22 cellular contexts compared by ENCODE assay signal in genomic region chr1:183628537-183628936, GRCh38. TPM values are rescaled to one million over a fixed set of nuclear protein-coding genes. Genes with fewer than 3 reads are reported as not detected.
A peak's percentile ranks its signal among the peaks of the same experiment; 100 is the strongest.
DNase-seq lines count a peak whose midpoint lies in the region; ATAC-seq, FAIRE-seq and TF ChIP-seq lines count a peak whose summit lies in the region.
"Had no signal": no experiment of that assay in that cellular context is flagged by ENCODE, and none has a peak within 500 bp of the region (broad histone marks: within the 10 kb centered on the region; RNA-seq: fewer than 3 reads in every experiment).

No MANE protein-coding gene starts in this region.

- ATAC-seq in activated CD4-positive, alpha-beta T cell treated with anti-CD3 and anti-CD28 coated beads for 36 hours, result peak; percentile 63
- peak; percentile 74 to 81 for ATAC-seq in natural killer cell treated with Interleukin-12 subunit alpha and Interleukin-12 subunit beta and Interleukin-15 and Interleukin-18, amount 100 ng/mL, for 72 hours
- no peak for ATAC-seq in HG02571 (IDR thresholded peaks at IDR 0.05; ENCODE audit: unreplicated experiment)
- ATAC-seq: K562, PC-3 had no signal

- H3K4me3 ChIP-seq in ascending aorta, result peak overlapping the region in 1 of 2 donors; percentile 13
- H3K4me3 ChIP-seq: BLaER1 treated with 17β-estradiol and CSF1 and Interleukin-3, amounts not matched to agents 10 nM and 100 nM; K562 had no signal

- H3K9me3 Mint-ChIP-seq in activated CD4-positive, alpha-beta T cell treated with anti-CD3 and anti-CD28 coated beads for 36 hours (ENCODE audit: low read depth), result peaks cover 3% of the 10 kb centered on the region
- H3K9me3 Mint-ChIP-seq in natural killer cell treated with Interleukin-12 subunit alpha and Interleukin-12 subunit beta and Interleukin-15 and Interleukin-18, amount 100 ng/mL, for 72 hours, result peaks cover 3% of the 10 kb centered on the region

- H3K27me3 ChIP-seq in ascending aorta, result no peaks in the 10 kb centered on the region
- H3K27me3 ChIP-seq: BLaER1 treated with 17β-estradiol and CSF1 and Interleukin-3, amounts not matched to agents 10 nM and 100 nM had no signal

- CTCF ChIA-PET in activated CD4-positive, alpha-beta T cell treated with anti-CD3 and anti-CD28 coated beads for 36 hours (lab: Charles Lee), result interaction anchor here (0.9 to 1.9 kb wide), 6 partner anchors 27 to 288 kb away, joined by 3 to 7 read pairs (median 4); no protein-coding TSS in a partner anchor

- no peaks in the 10 kb centered on the region for H3K9me3 ChIP-seq in ascending aorta
- H3K9me3 ChIP-seq: BLaER1 treated with 17β-estradiol and CSF1 and Interleukin-3, amounts not matched to agents 10 nM and 100 nM had no signal

- peaks cover 16 to 52% of the 10 kb centered on the region in 2 donors for H3K4me1 ChIP-seq in ascending aorta

- no peak overlapping the region for H3K4me3 Mint-ChIP-seq in activated CD4-positive, alpha-beta T cell treated with anti-CD3 and anti-CD28 coated beads for 36 hours
- peak overlapping the region; percentile 75 for H3K4me3 Mint-ChIP-seq in natural killer cell treated with Interleukin-12 subunit alpha and Interleukin-12 subunit beta and Interleukin-15 and Interleukin-18, amount 100 ng/mL, for 72 hours

- H3K4me1 Mint-ChIP-seq in activated CD4-positive, alpha-beta T cell treated with anti-CD3 and anti-CD28 coated beads for 36 hours, result peaks cover 48% of the 10 kb centered on the region
- peaks cover 26 to 39% of the 10 kb centered on the region in 2 donors for H3K4me1 Mint-ChIP-seq in natural killer cell treated with Interleukin-12 subunit alpha and Interleukin-12 subunit beta and Interleukin-15 and Interleukin-18, amount 100 ng/mL, for 72 hours (ENCODE audit: low read depth in 2 of 2)

- peaks cover 45% of the 10 kb centered on the region for H3K36me3 Mint-ChIP-seq in activated CD4-positive, alpha-beta T cell treated with anti-CD3 and anti-CD28 coated beads for 36 hours (ENCODE audit: low read depth)
- H3K36me3 Mint-ChIP-seq in natural killer cell treated with Interleukin-12 subunit alpha and Interleukin-12 subunit beta and Interleukin-15 and Interleukin-18, amount 100 ng/mL, for 72 hours, result peaks cover 31% of the 10 kb centered on the region

- POLR2A ChIA-PET in activated CD4-positive, alpha-beta T cell treated with anti-CD3 and anti-CD28 coated beads for 36 hours (lab: Charles Lee), result no interaction called here

- intact Hi-C loops in activated CD4-positive, alpha-beta T cell treated with anti-CD3 and anti-CD28 coated beads for 36 hours (cut with DNase I, micrococcal nuclease), result no loop called here
- intact Hi-C loops in ascending aorta (cut with DNase I), result no loop called here

- peak overlapping the region; percentile 77 for H3K27ac Mint-ChIP-seq in activated CD4-positive, alpha-beta T cell treated with anti-CD3 and anti-CD28 coated beads for 36 hours
- H3K27ac Mint-ChIP-seq in natural killer cell treated with Interleukin-12 subunit alpha and Interleukin-12 subunit beta and Interleukin-15 and Interleukin-18, amount 100 ng/mL, for 72 hours, result peak overlapping the region; percentile 71 to 72

- TF ChIP-seq CTCF in ascending aorta (IDR thresholded peaks at IDR 0.05), result no peak

- DNase-seq in activated CD4-positive, alpha-beta T cell treated with anti-CD3 and anti-CD28 coated beads for 36 hours, result no peak
- no peak for DNase-seq in activated CD4-positive, alpha-beta T cell treated with anti-CD3 and anti-CD28 coated beads, Interleukin-2, amount 50 U/mL, for 48 hours
- DNase-seq in HT1080 (ENCODE audit: low read depth), result peak; percentile 40
- DNase-seq in ascending aorta (ENCODE audit: low spot score in 2 of 2), result no peak
- DNase-seq in natural killer cell treated with Interleukin-12 subunit alpha and Interleukin-12 subunit beta and Interleukin-15 and Interleukin-18, amount 100 ng/mL, for 72 hours (ENCODE audit: low spot score), result no peak
- DNase-seq in RCC 7860 (ENCODE audit: low spot score), result no peak
- DNase-seq in epidermal melanocyte (ENCODE audit: insufficient read length, low spot score), result no peak
- DNase-seq: activated CD8-positive, alpha-beta memory T cell treated with anti-CD3 and anti-CD28 coated beads for 24 hours; caudate nucleus; effector CD8-positive, alpha-beta T cell; mesendoderm; NCI-H2081; NCI-H82; stimulated activated naive CD4-positive, alpha-beta T cell had no signal

- peaks cover 28 to 52% of the 10 kb centered on the region in 2 donors for H3K36me3 ChIP-seq in ascending aorta

- peak overlapping the region; percentile 14 to 46 for H3K27ac ChIP-seq in ascending aorta
- H3K27ac ChIP-seq: BLaER1 treated with 17β-estradiol and CSF1 and Interleukin-3, amounts not matched to agents 10 nM and 100 nM had no signal

- no peak for FAIRE-seq in RCC 7860 (lab: Jason Lieb, UNC)
- FAIRE-seq: K562, keratinocyte had no signal

- H3K27me3 Mint-ChIP-seq in activated CD4-positive, alpha-beta T cell treated with anti-CD3 and anti-CD28 coated beads for 36 hours, result no peaks in the 10 kb centered on the region
- no peaks in the 10 kb centered on the region for H3K27me3 Mint-ChIP-seq in natural killer cell treated with Interleukin-12 subunit alpha and Interleukin-12 subunit beta and Interleukin-15 and Interleukin-18, amount 100 ng/mL, for 72 hours

RNA-seq across cellular contexts. Expression of gene ARPC5, which starts 7.0 kb away (rescaled TPM):
- total RNA-seq in activated CD4-positive, alpha-beta T cell treated with anti-CD3 and anti-CD28 coated beads for 36 hours, result 100 to 1,000 TPM; 115 to 165 TPM
- 279 and 293 TPM in 2 replicates for total RNA-seq in HT1080 (2014; rRNA removed; shearing (Covaris generic))
- polyA plus RNA-seq in HT1080 (2015; cell fraction: cytosol; rRNA removed), result 214 and 242 TPM in 2 replicates
- 106 and 109 TPM in 2 replicates for polyA plus RNA-seq in HT1080 (2015; cell fraction: nucleus; rRNA removed)
- 48.3 TPM for total RNA-seq in ascending aorta
- 100 to 1,000 TPM; 120 to 221 TPM for total RNA-seq in natural killer cell treated with Interleukin-12 subunit alpha and Interleukin-12 subunit beta and Interleukin-15 and Interleukin-18, amount 100 ng/mL, for 72 hours

RNA-seq across cellular contexts. Expression of gene APOBEC4, which starts 24.6 kb away (rescaled TPM):
- total RNA-seq in activated CD4-positive, alpha-beta T cell treated with anti-CD3 and anti-CD28 coated beads for 36 hours, result not detected
- not detected in 2 replicates for total RNA-seq in HT1080 (2014; rRNA removed; shearing (Covaris generic))
- not detected in 2 replicates for polyA plus RNA-seq in HT1080 (2015; cell fraction: cytosol; rRNA removed)
- polyA plus RNA-seq in HT1080 (2015; cell fraction: nucleus; rRNA removed), result not detected in 2 replicates
- total RNA-seq in ascending aorta, result not detected
- not detected for total RNA-seq in natural killer cell treated with Interleukin-12 subunit alpha and Interleukin-12 subunit beta and Interleukin-15 and Interleukin-18, amount 100 ng/mL, for 72 hours
- total RNA-seq: A172, K562, PC-3, ureter had no signal
- polyA plus RNA-seq: K562, keratinocyte, neural cell had no signal

RNA-seq across cellular contexts. Expression of gene NCF2, which starts 38.3 kb away (rescaled TPM):
- total RNA-seq in activated CD4-positive, alpha-beta T cell treated with anti-CD3 and anti-CD28 coated beads for 36 hours, result 1 to 10 TPM; 8.7 to 9.0 TPM
- 4.4 and 5.4 TPM in 2 replicates for total RNA-seq in HT1080 (2014; rRNA removed; shearing (Covaris generic))
- polyA plus RNA-seq in HT1080 (2015; cell fraction: cytosol; rRNA removed), result 12.9 and 13.3 TPM in 2 replicates
- polyA plus RNA-seq in HT1080 (2015; cell fraction: nucleus; rRNA removed), result 8.4 and 17.5 TPM in 2 replicates
- total RNA-seq in ascending aorta, result 9.8 TPM
- total RNA-seq in natural killer cell treated with Interleukin-12 subunit alpha and Interleukin-12 subunit beta and Interleukin-15 and Interleukin-18, amount 100 ng/mL, for 72 hours, result 10 to 100 TPM in 1 of 2 donors, 1 to 10 TPM in 1; 5.4 to 20.5 TPM
- polyA plus RNA-seq: neural cell had no signal
